13 cellular contexts compared by ENCODE assay signal in the genomic region with DNA sequence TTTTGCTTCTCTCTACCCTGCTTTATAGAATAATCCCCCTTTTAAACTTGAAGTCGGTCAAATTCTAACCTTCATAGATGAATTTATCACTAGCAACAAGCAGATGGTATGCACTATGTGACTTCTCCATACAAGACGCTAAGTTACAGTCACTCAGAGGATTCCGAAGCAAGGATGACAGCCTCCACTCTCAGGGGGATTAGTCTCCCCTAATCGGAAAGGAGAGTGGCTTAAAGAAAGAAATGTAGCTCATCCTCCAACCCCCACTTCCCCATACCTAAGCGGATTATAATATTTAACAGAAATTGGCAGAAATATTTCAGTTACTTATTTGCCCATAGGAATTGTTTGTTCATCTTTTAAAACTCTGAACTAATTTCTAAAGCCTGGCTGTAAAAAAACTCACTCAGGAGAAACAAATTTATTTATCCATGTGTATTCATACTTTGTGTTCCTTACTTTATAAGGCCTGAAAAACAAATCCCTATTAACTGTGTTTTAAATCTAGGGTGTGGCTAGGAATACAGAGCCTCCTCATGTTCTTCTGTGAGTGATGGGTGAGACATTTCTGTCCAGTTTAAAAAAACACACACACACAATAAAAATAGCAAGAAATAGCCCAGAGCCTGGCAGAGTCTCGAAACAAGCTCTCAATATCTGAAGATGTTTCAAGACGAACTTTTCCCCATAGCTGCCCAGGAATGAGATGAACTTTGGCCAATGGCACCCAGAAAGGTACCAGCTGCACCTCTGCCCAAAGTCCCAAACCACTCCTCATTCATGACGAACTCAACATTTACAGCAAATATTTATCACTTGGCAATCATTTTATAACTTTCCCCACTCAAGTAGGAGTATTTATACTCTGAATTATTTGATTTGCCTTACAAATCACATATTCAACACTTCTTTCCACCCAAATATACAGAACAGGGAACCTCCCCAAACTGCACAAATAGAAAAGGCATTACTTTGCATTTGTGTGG. TPM values are rescaled to one million over a fixed set of nuclear protein-coding genes. Genes with fewer than 3 reads are reported as not detected.
DNase-seq lines count a peak whose midpoint lies in the region; ATAC-seq and TF ChIP-seq lines count a peak whose summit lies in the region.
"Had no signal": no experiment of that assay in that cellular context is flagged by ENCODE, and none has a peak within 500 bp of the region (broad histone marks: within the 10 kb centered on the region; RNA-seq: fewer than 3 reads in every experiment).

No MANE protein-coding gene starts in this region.

- H3K36me3 ChIP-seq in CD4-positive, alpha-beta memory T cell (ENCODE audit: insufficient read depth, low read length), result peaks cover 20% of the 10 kb centered on the region
- H3K36me3 ChIP-seq in OCI-LY3 (replicated peaks; ENCODE audit: low read depth, low read length) (peaks cover 24% of the 10 kb centered on the region), upper lobe of left lung (peaks cover 0 to 26% (median 9%) of the 10 kb centered on the region in 4 donors), H7 (replicated peaks; ENCODE audit: control insufficient read depth, insufficient read depth, low read length) (no peaks in the 10 kb centered on the region)

- no peak overlapping the region for H3K4me3 ChIP-seq in CD4-positive, alpha-beta memory T cell (ENCODE audit: low read length in 2 of 2)
- H3K4me3 ChIP-seq in OCI-LY3 (ENCODE audit: low read length) (no peak overlapping the region), upper lobe of left lung (no peak overlapping the region), H7 (ENCODE audit: insufficient read depth, low read depth, low read length) (no peak overlapping the region)

- peak overlapping the region; percentile 53 for H3K4me2 ChIP-seq in OCI-LY3 (ENCODE audit: low read length)

- peaks cover 0 to 2% (median 0%) of the 10 kb centered on the region in 8 donors for H3K9me3 Mint-ChIP-seq in CD4-positive, alpha-beta memory T cell
- H3K9me3 Mint-ChIP-seq in osteocyte (ENCODE audit: unreplicated experiment), result no peaks in the 10 kb centered on the region

- DNase-seq in CD4-positive, alpha-beta memory T cell, result no peak
- no peak for DNase-seq in epithelial cell of prostate (ENCODE audit: low read depth, low spot score)
- DNase-seq in osteocyte (ENCODE audit: extremely low spot score, unreplicated experiment), result no peak
- DNase-seq in upper lobe of left lung, result no peak
- no peak for DNase-seq in GDM1 (lab: John Stamatoyannopoulos, UW)
- DNase-seq in SK-N-DZ (ENCODE audit: low spot score), result no peak
- no peak for DNase-seq in H7
- DNase-seq: activated CD4-positive, alpha-beta T cell treated with anti-CD3 and anti-CD28 coated beads, Interleukin-2, amount 50 U/mL, for 48 hours; DMS153; KG1 had no signal

- TF ChIP-seq POLR2A in upper lobe of left lung (IDR thresholded peaks at IDR 0.05), result no peak

- H3K9me3 ChIP-seq in CD4-positive, alpha-beta memory T cell (ENCODE audit: control insufficient read depth in 1 of 2, low read length in 2 of 2), result no peaks in the 10 kb centered on the region
- H3K9me3 ChIP-seq in OCI-LY3 (ENCODE audit: insufficient read depth, low read length) (no peaks in the 10 kb centered on the region), upper lobe of left lung (no peaks in the 10 kb centered on the region)

- no peak for ATAC-seq in upper lobe of left lung (ENCODE audit: low FRiP score in 2 of 2)
- ATAC-seq: Right ventricle myocardium inferior had no signal

- no peaks in the 10 kb centered on the region for H3K27me3 Mint-ChIP-seq in CD4-positive, alpha-beta memory T cell
- no peaks in the 10 kb centered on the region for H3K27me3 Mint-ChIP-seq in osteocyte (ENCODE audit: unreplicated experiment)

- H4K20me1 ChIP-seq in OCI-LY3 (ENCODE audit: insufficient read depth, low read length), result peaks cover 78% of the 10 kb centered on the region

- CTCF ChIA-PET in CD4-positive, alpha-beta memory T cell (lab: Charles Lee; ENCODE audit: partially characterized antibody), result no interaction called here

- intact Hi-C loops in CD4-positive, alpha-beta memory T cell (cut with micrococcal nuclease), result no loop called here

- no peak for TF ChIP-seq CTCF in OCI-LY3 (IDR thresholded peaks at IDR 0.05; ENCODE audit: low read depth, low read length)
- TF ChIP-seq CTCF in osteocyte (IDR thresholded peaks at IDR 0.05), result no peak
- TF ChIP-seq CTCF in upper lobe of left lung (IDR thresholded peaks at IDR 0.05), result no peak

- H3K9ac ChIP-seq in OCI-LY3 (ENCODE audit: low read length), result no peak overlapping the region

- H3K4me3 Mint-ChIP-seq in CD4-positive, alpha-beta memory T cell, result no peak overlapping the region
- H3K4me3 Mint-ChIP-seq in osteocyte (ENCODE audit: unreplicated experiment), result peak overlapping the region; percentile 31

- no peaks in the 10 kb centered on the region for H3K27me3 ChIP-seq in CD4-positive, alpha-beta memory T cell (ENCODE audit: insufficient read depth, low read length)
- H3K27me3 ChIP-seq in OCI-LY3 (ENCODE audit: low read depth, low read length), result no peaks in the 10 kb centered on the region
- H3K27me3 ChIP-seq in upper lobe of left lung, result no peaks in the 10 kb centered on the region
- H3K27me3 ChIP-seq in H7 (ENCODE audit: control insufficient read depth, insufficient read depth, low read length), result no peaks in the 10 kb centered on the region

- H3K79me2 ChIP-seq in OCI-LY3 (ENCODE audit: low read length), result peaks cover 86% of the 10 kb centered on the region

- POLR2A ChIA-PET in CD4-positive, alpha-beta memory T cell (lab: Charles Lee; ENCODE audit: partially characterized antibody), result no interaction called here

- peaks cover 61 to 92% (median 77%) of the 10 kb centered on the region in 4 donors for H3K4me1 Mint-ChIP-seq in CD4-positive, alpha-beta memory T cell
- H3K4me1 Mint-ChIP-seq in osteocyte (ENCODE audit: unreplicated experiment), result peaks cover 49% of the 10 kb centered on the region

- peaks cover 25 to 29% of the 10 kb centered on the region in 2 donors for H3K36me3 Mint-ChIP-seq in CD4-positive, alpha-beta memory T cell
- H3K36me3 Mint-ChIP-seq in osteocyte (ENCODE audit: unreplicated experiment), result peaks cover 18% of the 10 kb centered on the region

- no peak overlapping the region for H3K27ac ChIP-seq in CD4-positive, alpha-beta memory T cell (ENCODE audit: low read depth, low read length)
- H3K27ac ChIP-seq in OCI-LY3 (ENCODE audit: low read length), result no peak overlapping the region
- H3K27ac ChIP-seq in epithelial cell of prostate, result peak overlapping the region; percentile 94
- H3K27ac ChIP-seq in upper lobe of left lung, result no peak overlapping the region

- TF ChIP-seq EP300 in upper lobe of left lung (IDR thresholded peaks at IDR 0.05), result no peak

- H3K4me1 ChIP-seq in CD4-positive, alpha-beta memory T cell (ENCODE audit: insufficient read depth, low read length), result peaks cover 71% of the 10 kb centered on the region
- H3K4me1 ChIP-seq in OCI-LY3 (ENCODE audit: low read length), result peaks cover 59% of the 10 kb centered on the region
- H3K4me1 ChIP-seq in upper lobe of left lung, result peaks cover 31 to 57% (median 38%) of the 10 kb centered on the region in 4 donors

- 77% methylated on average over 8 of the region's 8 CpGs for WGBS in upper lobe of left lung, 2 donors

- peak overlapping the region in 6 of 7 donors; percentile 30 to 80 (median 56) for H3K27ac Mint-ChIP-seq in CD4-positive, alpha-beta memory T cell
- peak overlapping the region; percentile 90 for H3K27ac Mint-ChIP-seq in osteocyte (ENCODE audit: unreplicated experiment)

- H2AFZ ChIP-seq in OCI-LY3 (ENCODE audit: low read depth, low read length), result no peak overlapping the region

RNA-seq across cellular contexts. Expression of a gene that starts 18.6 kb away (rescaled TPM):
- 10 to 100 TPM; 28.3 to 29.5 TPM for total RNA-seq in CD4-positive, alpha-beta memory T cell
- 10 to 100 TPM; 35.9 to 48.3 TPM for polyA plus RNA-seq in CD4-positive, alpha-beta memory T cell
- total RNA-seq in osteocyte (26.9 and 27.6 TPM in 2 replicates), upper lobe of left lung (10 to 100 TPM; 17.6 to 45.0 (median 31.7) TPM)
- polyA plus RNA-seq in SK-N-DZ (2014; cell fraction: cytosol; rRNA removed), result 25.4 and 25.6 TPM in 2 replicates
- polyA plus RNA-seq in SK-N-DZ (2014; cell fraction: nucleus; rRNA removed), result 14.9 and 19.8 TPM in 2 replicates
- total RNA-seq in H7 (2014; rRNA removed; shearing (Covaris generic)), result 35.8 and 54.8 TPM in 2 replicates

RNA-seq across cellular contexts. Expression of a gene that starts 40.6 kb away (rescaled TPM):
- not detected for total RNA-seq in CD4-positive, alpha-beta memory T cell
- under 1 TPM in 1 of 2 donors, not detected in 1; 0.75 TPM for polyA plus RNA-seq in CD4-positive, alpha-beta memory T cell
- 0.83 TPM in 1 of 2 replicates, not detected in the other for total RNA-seq in osteocyte
- 1 to 10 TPM in 1 of 6 donors, not detected in 5; 2.1 TPM for total RNA-seq in upper lobe of left lung
- polyA plus RNA-seq in SK-N-DZ (2014; cell fraction: cytosol; rRNA removed), result not detected in 2 replicates
- not detected in 2 replicates for polyA plus RNA-seq in SK-N-DZ (2014; cell fraction: nucleus; rRNA removed)
- total RNA-seq in H7 (2014; rRNA removed; shearing (Covaris generic)), result 0.17 TPM in 1 of 2 replicates, not detected in the other
- total RNA-seq: kidney epithelial cell, Right ventricle myocardium inferior had no signal
